In the genomic region with DNA sequence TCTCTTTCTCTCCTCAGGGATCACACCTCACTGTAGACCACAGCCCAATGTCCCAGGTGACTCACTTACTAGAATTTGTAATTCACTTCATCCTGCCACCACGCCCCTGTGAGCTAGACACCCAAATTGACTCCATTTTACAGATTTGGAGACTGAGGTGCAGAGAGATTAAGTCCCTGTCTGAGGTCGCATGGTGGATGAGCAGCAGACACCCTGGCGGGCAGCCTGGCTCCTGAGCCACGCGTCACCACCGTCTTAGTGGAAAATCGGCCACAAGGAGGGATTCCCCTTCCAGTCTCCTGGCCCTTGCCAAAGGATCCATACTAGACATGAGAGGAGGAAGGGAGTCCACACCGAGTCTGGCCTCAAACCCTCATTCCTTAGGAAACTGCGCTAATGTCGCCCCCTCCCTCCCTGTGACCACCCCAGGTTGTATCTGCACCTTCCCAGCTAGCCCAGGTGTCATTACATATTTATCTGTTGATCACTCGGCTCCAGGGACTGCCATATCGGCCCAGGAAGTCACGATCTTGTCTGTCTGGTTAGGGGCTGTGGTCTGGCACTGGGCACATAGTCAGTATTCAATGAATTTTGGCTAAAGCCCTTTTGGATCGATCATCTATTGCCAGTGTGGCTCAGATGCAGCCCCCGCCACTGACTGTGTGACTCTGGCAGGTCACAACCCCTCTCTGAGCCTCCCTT, we compare ENCODE assay signal across 8 cellular contexts. TPM values are rescaled to one million over a fixed set of nuclear protein-coding genes. Genes with fewer than 3 reads are reported as not detected.
DNase-seq lines count a peak whose midpoint lies in the region; ATAC-seq and TF ChIP-seq lines count a peak whose summit lies in the region.

No MANE protein-coding gene starts in this region.

- 39 to 40% methylated on average over 15 of the region's 15 CpGs for WGBS in GM23248 (ENCODE audit: low coverage in 1 of 2, low lambda C conversion rate in 2 of 2, missing lambda C conversion rate in 2 of 2), 2 experiments
- 69 to 83% (median 78%) methylated on average over 15 of the region's 15 CpGs for WGBS in heart left ventricle, 4 donors

- no peaks in the 10 kb centered on the region for H3K9me2 ChIP-seq in GM23248 (ENCODE audit: insufficient read depth)

- in situ Hi-C loops in GM23248 (cut with MboI) = no loop called here

- peak overlapping the region; percentile 92 for H3K27ac Mint-ChIP-seq in activated CD4-positive, alpha-beta T cell treated with anti-CD3 and anti-CD28 coated beads, Interleukin-2, amount 10 ng/mL, durations not matched to agents 7 days and 5 days

- no peak for TF ChIP-seq CTCF in heart left ventricle (IDR thresholded peaks at IDR 0.05)

- intact Hi-C loops in heart left ventricle (cut with DNase I) = loop anchor here in 2 of 10 donors (5.0 kb wide), 1 partner anchor 36 kb away; no protein-coding TSS in a partner anchor

- POLR2A ChIA-PET in activated CD4-positive, alpha-beta T cell treated with anti-CD3 and anti-CD28 coated beads, Interleukin-2, amount 10 ng/mL, durations not matched to agents 7 days and 5 days (lab: Charles Lee) = interaction anchor here (1.0 kb wide), 1 partner anchor 9 kb away, joined by 3 read pairs; no protein-coding TSS in a partner anchor

- DNase-seq in GM23248 = peak; percentile 51
- DNase-seq in activated CD4-positive, alpha-beta T cell treated with anti-CD3 and anti-CD28 coated beads, Interleukin-2, amount 10 ng/mL, durations not matched to agents 7 days and 5 days = no peak
- peak in 1 of 5 donors; percentile 56 for DNase-seq in heart left ventricle
- DNase-seq in stimulated activated CD4-positive, alpha-beta T cell treated with anti-CD3 and anti-CD28 coated beads, Interleukin-4, amount 100 ng/mL, for 24 hours = peak; percentile 36
- no peak for DNase-seq in GM03348 (ENCODE audit: low spot score)

- H3K36me3 ChIP-seq in GM23248 (ENCODE audit: low read depth) (no peaks in the 10 kb centered on the region), heart left ventricle (no peaks in the 10 kb centered on the region)

- H3K4me3 ChIP-seq in GM23248 (no peak overlapping the region), heart left ventricle (no peak overlapping the region)

- CTCF ChIA-PET in activated CD4-positive, alpha-beta T cell treated with anti-CD3 and anti-CD28 coated beads, Interleukin-2, amount 10 ng/mL, durations not matched to agents 7 days and 5 days (lab: Charles Lee) = interaction anchor here (0.5 to 5.5 kb wide), 8 partner anchors 10 to 299 kb away, joined by 3 to 42 read pairs (median 4); no protein-coding TSS in a partner anchor

- TF ChIP-seq POLR2A in heart left ventricle (IDR thresholded peaks at IDR 0.05) = no peak

- H3K36me3 Mint-ChIP-seq in activated CD4-positive, alpha-beta T cell treated with anti-CD3 and anti-CD28 coated beads, Interleukin-2, amount 10 ng/mL, durations not matched to agents 7 days and 5 days (ENCODE audit: low read depth) = peaks cover 52% of the 10 kb centered on the region

- peak overlapping the region; percentile 74 for H3K4me3 Mint-ChIP-seq in activated CD4-positive, alpha-beta T cell treated with anti-CD3 and anti-CD28 coated beads, Interleukin-2, amount 10 ng/mL, durations not matched to agents 7 days and 5 days

- H3K9ac ChIP-seq in GM23248 = peak overlapping the region; percentile 68

- ATAC-seq in heart left ventricle = peak in 1 of 4 donors; percentile 8
- no peak for ATAC-seq in GM21576 (IDR thresholded peaks at IDR 0.05; ENCODE audit: unreplicated experiment)
- ATAC-seq in HG03095 (IDR thresholded peaks at IDR 0.05; ENCODE audit: unreplicated experiment) = no peak
- no peak for ATAC-seq in HG03520 (IDR thresholded peaks at IDR 0.05; ENCODE audit: unreplicated experiment)

- peaks cover 27% of the 10 kb centered on the region for H3K9me3 Mint-ChIP-seq in activated CD4-positive, alpha-beta T cell treated with anti-CD3 and anti-CD28 coated beads, Interleukin-2, amount 10 ng/mL, durations not matched to agents 7 days and 5 days

- H2AFZ ChIP-seq in GM23248 = no peak overlapping the region

- H3K27ac ChIP-seq in GM23248 (peak overlapping the region; percentile 90), heart left ventricle (peak overlapping the region; percentile 26 to 87 (median 70))

- no peaks in the 10 kb centered on the region for H3K79me2 ChIP-seq in GM23248 (ENCODE audit: insufficient read depth)

- peaks cover 88% of the 10 kb centered on the region for H3K4me1 Mint-ChIP-seq in activated CD4-positive, alpha-beta T cell treated with anti-CD3 and anti-CD28 coated beads, Interleukin-2, amount 10 ng/mL, durations not matched to agents 7 days and 5 days

- H3K27me3 ChIP-seq in GM23248 (replicated peaks; ENCODE audit: insufficient read depth) (no peaks in the 10 kb centered on the region), heart left ventricle (no peaks in the 10 kb centered on the region)

- H3K9me3 ChIP-seq in GM23248 (ENCODE audit: low read depth) = no peaks in the 10 kb centered on the region
- H3K9me3 ChIP-seq in heart left ventricle = peaks cover 0 to 4% (median 0%) of the 10 kb centered on the region in 12 donors

- H3K4me2 ChIP-seq in GM23248 (ENCODE audit: unreplicated experiment) = no peak overlapping the region

- no peaks in the 10 kb centered on the region for H4K20me1 ChIP-seq in GM23248 (ENCODE audit: insufficient read depth)

- H3F3A ChIP-seq in GM23248 (ENCODE audit: insufficient read depth) = peaks cover 63% of the 10 kb centered on the region

- peaks cover 51% of the 10 kb centered on the region for H3K4me1 ChIP-seq in GM23248 (ENCODE audit: insufficient read depth)
- H3K4me1 ChIP-seq in heart left ventricle = peaks cover 0 to 63% (median 33%) of the 10 kb centered on the region in 12 donors

- peaks cover 2% of the 10 kb centered on the region for H3K27me3 Mint-ChIP-seq in activated CD4-positive, alpha-beta T cell treated with anti-CD3 and anti-CD28 coated beads, Interleukin-2, amount 10 ng/mL, durations not matched to agents 7 days and 5 days

RNA-seq across cellular contexts. Expression of gene PTGIS, which starts 25.7 kb away (rescaled TPM):
- total RNA-seq in GM23248 (2014; rRNA removed; shearing (Covaris generic)) = 178 and 192 TPM in 2 replicates
- polyA plus RNA-seq in GM23248 (2016; fragmentation: Nextera tagmentation; extraction: Ambion mirVana) = 109 and 114 TPM in 2 replicates
- total RNA-seq in activated CD4-positive, alpha-beta T cell treated with anti-CD3 and anti-CD28 coated beads, Interleukin-2, amount 10 ng/mL, durations not matched to agents 7 days and 5 days = under 1 TPM; 0.40 to 0.62 TPM
- 10 to 100 TPM; 11.9 to 95.2 (median 22.0) TPM for total RNA-seq in heart left ventricle
- 1 to 10 TPM; 5.3 to 7.3 TPM for polyA plus RNA-seq in heart left ventricle

Comparison
In these comparisons a context has a peak if more than half of its experiments do, and no peak if none do; other contexts are left out.
1. DNase-seq: peak in GM23248 (single experiment) and stimulated activated CD4-positive, alpha-beta T cell treated with anti-CD3 and anti-CD28 coated beads, Interleukin-4, amount 100 ng/mL, for 24 hours (single experiment); none in activated CD4-positive, alpha-beta T cell treated with anti-CD3 and anti-CD28 coated beads, Interleukin-2, amount 10 ng/mL, durations not matched to agents 7 days and 5 days (single experiment) and GM03348 (single experiment).
2. RNA of gene PTGIS, which starts 25.7 kb away (total RNA-seq): 178 to 192 TPM in GM23248 and 11.9 to 95.2 TPM in heart left ventricle; 0.40 to 0.62 TPM in activated CD4-positive, alpha-beta T cell treated with anti-CD3 and anti-CD28 coated beads, Interleukin-2, amount 10 ng/mL, durations not matched to agents 7 days and 5 days; every median in the first group is over 4 times any median in the second.